ENCODE assay signal across 9 cellular contexts in the genomic region with DNA sequence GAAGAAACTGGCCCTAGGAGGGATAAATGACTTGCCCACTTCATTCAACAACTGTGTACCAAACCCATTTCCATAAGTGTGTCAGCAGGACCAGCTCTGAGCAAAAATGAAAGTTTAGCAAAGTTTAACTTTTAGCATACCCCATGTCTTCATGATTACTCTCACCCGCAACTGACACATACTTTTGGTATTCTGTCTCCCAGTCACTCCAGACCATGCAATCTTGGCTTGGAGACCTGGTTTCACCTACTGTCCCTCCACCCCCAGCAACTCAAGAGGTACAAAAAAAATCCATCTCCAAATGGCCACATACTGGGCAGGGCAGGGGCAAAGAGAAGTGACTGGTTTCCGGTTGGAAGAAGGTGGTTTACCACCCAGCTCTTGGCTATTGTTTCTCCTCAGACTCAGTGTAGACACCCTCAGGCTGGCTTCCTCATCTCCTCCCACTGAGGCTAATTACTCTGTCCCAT.
DNase-seq lines count a peak whose midpoint lies in the region; ATAC-seq and TF ChIP-seq lines count a peak whose summit lies in the region.
"Had no signal": no experiment of that assay in that cellular context is flagged by ENCODE, and none has a peak within 500 bp of the region (broad histone marks: within the 10 kb centered on the region; RNA-seq: fewer than 3 reads in every experiment).

No MANE protein-coding gene starts in this region.

- no peak overlapping the region for H3K4me2 ChIP-seq in neural progenitor cell

- no peak for TF ChIP-seq CTCF in HFFc6 (IDR thresholded peaks at IDR 0.05)
- no peak for TF ChIP-seq CTCF in WTC11 (IDR thresholded peaks at IDR 0.05)
- no peak for TF ChIP-seq CTCF in neural progenitor cell (IDR thresholded peaks at IDR 0.05)

- no peaks in the 10 kb centered on the region for H4K20me1 ChIP-seq in neural progenitor cell (ENCODE audit: low read depth)

- H3K36me3 ChIP-seq in neural progenitor cell = no peaks in the 10 kb centered on the region

- H3K27me3 Mint-ChIP-seq in HFFc6 (ENCODE audit: insufficient read depth) (peaks cover 3% of the 10 kb centered on the region; the same call in 1 of the 2 replicates), WTC11 (ENCODE audit: low read depth) (no peaks in the 10 kb centered on the region; the same call in 1 of the 2 replicates), neural progenitor cell (ENCODE audit: insufficient read depth, low read depth) (peaks cover 2% of the 10 kb centered on the region)

- intact Hi-C loops in right cardiac atrium (cut with DNase I) = loop anchor here in 1 of 4 donors (10.0 kb wide), 1 partner anchor 150 kb away; no protein-coding TSS in a partner anchor

- peaks cover 33% of the 10 kb centered on the region for H3K4me1 Mint-ChIP-seq in HFFc6 (ENCODE audit: low read depth)
- H3K4me1 Mint-ChIP-seq in WTC11 = peaks cover 28% of the 10 kb centered on the region
- peaks cover 40% of the 10 kb centered on the region for H3K4me1 Mint-ChIP-seq in neural progenitor cell

- peaks cover 7% of the 10 kb centered on the region for H3K27me3 ChIP-seq in neural progenitor cell
- no peaks in the 10 kb centered on the region for H3K27me3 ChIP-seq in right cardiac atrium (ENCODE audit: control insufficient read depth, insufficient read depth)

- H3K4me3 ChIP-seq in neural progenitor cell (no peak overlapping the region), right cardiac atrium (ENCODE audit: low read length) (no peak overlapping the region)

- H3K4me1 ChIP-seq in neural progenitor cell = no peaks in the 10 kb centered on the region
- no peaks in the 10 kb centered on the region for H3K4me1 ChIP-seq in right cardiac atrium (ENCODE audit: control insufficient read depth, insufficient read depth, low read length)

- H3K27ac Mint-ChIP-seq in HFFc6 (peak overlapping the region; percentile 86), WTC11 (no peak overlapping the region), neural progenitor cell (no peak overlapping the region)

- no peak overlapping the region for H3K9ac ChIP-seq in neural progenitor cell

- H3K4me3 Mint-ChIP-seq in HFFc6 (peak overlapping the region; percentile 83), WTC11 (peak overlapping the region; percentile 66; the same call in 1 of the 2 replicates), neural progenitor cell (peak overlapping the region; percentile 36)

- DNase-seq in HFFc6 (peak; percentile 51), WTC11 (ENCODE audit: low spot score) (no peak), neural progenitor cell (ENCODE audit: low spot score) (no peak), right cardiac atrium (no peak), NCI-H1105 treated with DMSO at 0.1 percent for 48 hours (lab: John Stamatoyannopoulos, UW) (no peak)
- no peak for DNase-seq in activated CD4-positive, alpha-beta T cell treated with anti-CD3 and anti-CD28 coated beads for 1 hour

- H3K79me2 ChIP-seq in neural progenitor cell (ENCODE audit: low read depth) = no peaks in the 10 kb centered on the region

- no peaks in the 10 kb centered on the region for H3K9me3 Mint-ChIP-seq in HFFc6
- H3K9me3 Mint-ChIP-seq in WTC11 = no peaks in the 10 kb centered on the region
- H3K9me3 Mint-ChIP-seq in neural progenitor cell = peaks cover 3% of the 10 kb centered on the region
- H3K9me3 Mint-ChIP-seq: IgD-negative memory B cell had no signal

- peaks cover 13% of the 10 kb centered on the region for H3F3A ChIP-seq in neural progenitor cell (ENCODE audit: low read depth)

- ATAC-seq in GM18498 (IDR thresholded peaks at IDR 0.05; ENCODE audit: unreplicated experiment) = peak; percentile 36
- ATAC-seq in WTC11 = no peak
- no peak for ATAC-seq in HG02970 (IDR thresholded peaks at IDR 0.05; ENCODE audit: low FRiP score, unreplicated experiment)
- ATAC-seq in right cardiac atrium = no peak

- H2AFZ ChIP-seq in neural progenitor cell (replicated peaks) = no peak overlapping the region

- POLR2A ChIA-PET in WTC11 (lab: Charles Lee) = no interaction called here

- CTCF ChIA-PET in WTC11 (lab: Charles Lee) = interaction anchor here (0.8 to 4.1 kb wide), 14 partner anchors 10 to 209 kb away, joined by 3 to 68 read pairs (median 4); a partner anchor contains a TSS

- H3K27ac ChIP-seq in neural progenitor cell = no peak overlapping the region
- H3K27ac ChIP-seq in right cardiac atrium (ENCODE audit: low read length) = no peak overlapping the region

- H3K36me3 Mint-ChIP-seq in HFFc6 (ENCODE audit: low read depth) (peaks cover 9% of the 10 kb centered on the region), WTC11 (peaks cover 8% of the 10 kb centered on the region), neural progenitor cell (peaks cover 21% of the 10 kb centered on the region)

- no peaks in the 10 kb centered on the region for H3K9me3 ChIP-seq in neural progenitor cell (ENCODE audit: low read depth)
- H3K9me3 ChIP-seq in right cardiac atrium (ENCODE audit: control insufficient read depth, low read length) = no peaks in the 10 kb centered on the region

- whole genome bisulfite sequencing in right cardiac atrium = 92% methylated on average over 2 of the region's 2 CpGs

TF ChIP-seq in WTC11, 78 proteins besides CTCF, POLR2A, EP300 and RAD21:
- TF ChIP-seq SMAD3 (CRISPR knock-in tag; IDR thresholded peaks at IDR 0.05; ENCODE audit: borderline replicate concordance) (no peak), ZNF317 (CRISPR knock-in tag; IDR thresholded peaks at IDR 0.05; ENCODE audit: borderline replicate concordance, low read depth) (no peak), ZNF121 (CRISPR knock-in tag; IDR thresholded peaks at IDR 0.05) (no peak), CREB1 (CRISPR knock-in tag; IDR thresholded peaks at IDR 0.05) (no peak), ATF1 (CRISPR knock-in tag; IDR thresholded peaks at IDR 0.05) (no peak), NR2C2 (CRISPR knock-in tag; IDR thresholded peaks at IDR 0.05) (no peak)
- TF ChIP-seq, protein P1, sequence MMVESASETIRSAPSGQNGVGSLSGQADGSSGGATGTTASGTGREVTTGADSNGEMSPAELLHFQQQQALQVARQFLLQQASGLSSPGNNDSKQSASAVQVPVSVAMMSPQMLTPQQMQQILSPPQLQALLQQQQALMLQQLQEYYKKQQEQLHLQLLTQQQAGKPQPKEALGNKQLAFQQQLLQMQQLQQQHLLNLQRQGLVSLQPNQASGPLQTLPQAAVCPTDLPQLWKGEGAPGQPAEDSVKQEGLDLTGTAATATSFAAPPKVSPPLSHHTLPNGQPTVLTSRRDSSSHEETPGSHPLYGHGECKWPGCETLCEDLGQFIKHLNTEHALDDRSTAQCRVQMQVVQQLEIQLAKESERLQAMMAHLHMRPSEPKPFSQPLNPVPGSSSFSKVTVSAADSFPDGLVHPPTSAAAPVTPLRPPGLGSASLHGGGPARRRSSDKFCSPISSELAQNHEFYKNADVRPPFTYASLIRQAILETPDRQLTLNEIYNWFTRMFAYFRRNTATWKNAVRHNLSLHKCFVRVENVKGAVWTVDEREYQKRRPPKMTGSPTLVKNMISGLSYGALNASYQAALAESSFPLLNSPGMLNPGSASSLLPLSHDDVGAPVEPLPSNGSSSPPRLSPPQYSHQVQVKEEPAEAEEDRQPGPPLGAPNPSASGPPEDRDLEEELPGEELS (CRISPR knock-in tag; IDR thresholded peaks at IDR 0.05) = no peak
- TF ChIP-seq, protein P2, sequence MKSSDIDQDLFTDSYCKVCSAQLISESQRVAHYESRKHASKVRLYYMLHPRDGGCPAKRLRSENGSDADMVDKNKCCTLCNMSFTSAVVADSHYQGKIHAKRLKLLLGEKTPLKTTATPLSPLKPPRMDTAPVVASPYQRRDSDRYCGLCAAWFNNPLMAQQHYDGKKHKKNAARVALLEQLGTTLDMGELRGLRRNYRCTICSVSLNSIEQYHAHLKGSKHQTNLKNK (CRISPR knock-in tag; IDR thresholded peaks at IDR 0.05) = no peak
- TF ChIP-seq, protein P3, sequence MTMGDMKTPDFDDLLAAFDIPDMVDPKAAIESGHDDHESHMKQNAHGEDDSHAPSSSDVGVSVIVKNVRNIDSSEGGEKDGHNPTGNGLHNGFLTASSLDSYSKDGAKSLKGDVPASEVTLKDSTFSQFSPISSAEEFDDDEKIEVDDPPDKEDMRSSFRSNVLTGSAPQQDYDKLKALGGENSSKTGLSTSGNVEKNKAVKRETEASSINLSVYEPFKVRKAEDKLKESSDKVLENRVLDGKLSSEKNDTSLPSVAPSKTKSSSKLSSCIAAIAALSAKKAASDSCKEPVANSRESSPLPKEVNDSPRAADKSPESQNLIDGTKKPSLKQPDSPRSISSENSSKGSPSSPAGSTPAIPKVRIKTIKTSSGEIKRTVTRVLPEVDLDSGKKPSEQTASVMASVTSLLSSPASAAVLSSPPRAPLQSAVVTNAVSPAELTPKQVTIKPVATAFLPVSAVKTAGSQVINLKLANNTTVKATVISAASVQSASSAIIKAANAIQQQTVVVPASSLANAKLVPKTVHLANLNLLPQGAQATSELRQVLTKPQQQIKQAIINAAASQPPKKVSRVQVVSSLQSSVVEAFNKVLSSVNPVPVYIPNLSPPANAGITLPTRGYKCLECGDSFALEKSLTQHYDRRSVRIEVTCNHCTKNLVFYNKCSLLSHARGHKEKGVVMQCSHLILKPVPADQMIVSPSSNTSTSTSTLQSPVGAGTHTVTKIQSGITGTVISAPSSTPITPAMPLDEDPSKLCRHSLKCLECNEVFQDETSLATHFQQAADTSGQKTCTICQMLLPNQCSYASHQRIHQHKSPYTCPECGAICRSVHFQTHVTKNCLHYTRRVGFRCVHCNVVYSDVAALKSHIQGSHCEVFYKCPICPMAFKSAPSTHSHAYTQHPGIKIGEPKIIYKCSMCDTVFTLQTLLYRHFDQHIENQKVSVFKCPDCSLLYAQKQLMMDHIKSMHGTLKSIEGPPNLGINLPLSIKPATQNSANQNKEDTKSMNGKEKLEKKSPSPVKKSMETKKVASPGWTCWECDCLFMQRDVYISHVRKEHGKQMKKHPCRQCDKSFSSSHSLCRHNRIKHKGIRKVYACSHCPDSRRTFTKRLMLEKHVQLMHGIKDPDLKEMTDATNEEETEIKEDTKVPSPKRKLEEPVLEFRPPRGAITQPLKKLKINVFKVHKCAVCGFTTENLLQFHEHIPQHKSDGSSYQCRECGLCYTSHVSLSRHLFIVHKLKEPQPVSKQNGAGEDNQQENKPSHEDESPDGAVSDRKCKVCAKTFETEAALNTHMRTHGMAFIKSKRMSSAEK (CRISPR knock-in tag; IDR thresholded peaks at IDR 0.05; ENCODE audit: borderline replicate concordance) = no peak
- TF ChIP-seq, protein P4, sequence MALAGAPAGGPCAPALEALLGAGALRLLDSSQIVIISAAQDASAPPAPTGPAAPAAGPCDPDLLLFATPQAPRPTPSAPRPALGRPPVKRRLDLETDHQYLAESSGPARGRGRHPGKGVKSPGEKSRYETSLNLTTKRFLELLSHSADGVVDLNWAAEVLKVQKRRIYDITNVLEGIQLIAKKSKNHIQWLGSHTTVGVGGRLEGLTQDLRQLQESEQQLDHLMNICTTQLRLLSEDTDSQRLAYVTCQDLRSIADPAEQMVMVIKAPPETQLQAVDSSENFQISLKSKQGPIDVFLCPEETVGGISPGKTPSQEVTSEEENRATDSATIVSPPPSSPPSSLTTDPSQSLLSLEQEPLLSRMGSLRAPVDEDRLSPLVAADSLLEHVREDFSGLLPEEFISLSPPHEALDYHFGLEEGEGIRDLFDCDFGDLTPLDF (CRISPR knock-in tag; IDR thresholded peaks at IDR 0.05) = no peak
TF ChIP-seq in WTC11: peak in this region for 0.
